Comparison of ENCODE assay signal across 10 cellular contexts in the genomic region with DNA sequence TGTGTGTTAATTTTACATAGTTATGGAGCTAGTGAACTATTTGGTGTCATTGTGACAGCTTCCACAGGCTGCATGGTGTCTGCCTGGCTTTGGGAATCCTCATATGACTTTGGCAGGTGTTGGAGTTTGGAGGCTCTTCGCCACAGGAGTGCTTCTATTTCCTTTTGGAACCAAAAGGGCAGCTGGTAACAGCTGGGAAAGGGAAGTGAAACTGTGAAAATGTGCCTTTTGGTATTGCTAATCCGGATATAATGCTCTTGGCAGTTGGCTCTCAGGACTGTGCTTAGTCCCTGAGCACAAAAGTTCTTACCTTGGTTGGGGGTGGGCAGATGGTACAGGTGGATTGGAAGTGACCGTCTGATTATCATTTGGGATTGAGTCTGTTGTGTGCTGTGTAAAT.
DNase-seq lines count a peak whose midpoint lies in the region; ATAC-seq lines count a peak whose summit lies in the region.
"Had no signal": no experiment of that assay in that cellular context is flagged by ENCODE, and none has a peak within 500 bp of the region (broad histone marks: within the 10 kb centered on the region; RNA-seq: fewer than 3 reads in every experiment).

No MANE protein-coding gene starts in this region.

- H3K27ac Mint-ChIP-seq in central memory CD8-positive, alpha-beta T cell (ENCODE audit: low read depth): peak overlapping the region; percentile 69
- peak overlapping the region in 1 of 2 donors; percentile 74 for H3K27ac Mint-ChIP-seq in stimulated activated naive CD8-positive, alpha-beta T cell treated with anti-CD3 and anti-CD28 coated beads, Interleukin-15, amount 100 ng/mL, for 72 hours

- ATAC-seq in GM18498 (IDR thresholded peaks at IDR 0.05; ENCODE audit: unreplicated experiment) (peak; percentile 64), GM21576 (IDR thresholded peaks at IDR 0.05; ENCODE audit: unreplicated experiment) (peak; percentile 47), HG03565 (IDR thresholded peaks at IDR 0.05; ENCODE audit: unreplicated experiment) (peak; percentile 61)
- no peak for ATAC-seq in central memory CD8-positive, alpha-beta T cell (replicated peaks; ENCODE audit: extremely low read depth, poor library complexity, severe bottlenecking)
- ATAC-seq in stimulated activated naive CD8-positive, alpha-beta T cell treated with anti-CD3 and anti-CD28 coated beads, Interleukin-15, amount 100 ng/mL, for 72 hours: no peak

- no peak overlapping the region for H3K4me3 Mint-ChIP-seq in central memory CD8-positive, alpha-beta T cell
- no peak overlapping the region for H3K4me3 Mint-ChIP-seq in stimulated activated naive CD8-positive, alpha-beta T cell treated with anti-CD3 and anti-CD28 coated beads, Interleukin-15, amount 100 ng/mL, for 72 hours

- DNase-seq in central memory CD8-positive, alpha-beta T cell (ENCODE audit: low spot score in 2 of 2): no peak
- no peak for DNase-seq in activated CD4-positive, alpha-beta T cell treated with anti-CD3 and anti-CD28 coated beads, Interleukin-2, amount 50 U/mL, for 4 hours
- DNase-seq in islet precursor cell (no peak), NCI-H345 treated with DMSO at 0.1 percent for 48 hours (lab: John Stamatoyannopoulos, UW; ENCODE audit: unreplicated experiment) (no peak)
- no peak for DNase-seq in stimulated activated naive CD8-positive, alpha-beta T cell treated with anti-CD3 and anti-CD28 coated beads, Interleukin-15, amount 100 ng/mL, for 72 hours
- DNase-seq: DND-41, NCI-H1694 treated with DMSO at 0.1 percent for 48 hours had no signal

- H3K4me1 Mint-ChIP-seq in central memory CD8-positive, alpha-beta T cell: peaks cover 15% of the 10 kb centered on the region
- peaks cover 14% of the 10 kb centered on the region for H3K4me1 Mint-ChIP-seq in stimulated activated naive CD8-positive, alpha-beta T cell treated with anti-CD3 and anti-CD28 coated beads, Interleukin-15, amount 100 ng/mL, for 72 hours

- H3K36me3 Mint-ChIP-seq in central memory CD8-positive, alpha-beta T cell (ENCODE audit: insufficient read depth): peaks cover 43% of the 10 kb centered on the region

- H3K27me3 Mint-ChIP-seq in central memory CD8-positive, alpha-beta T cell: no peaks in the 10 kb centered on the region
- H3K27me3 Mint-ChIP-seq in stimulated activated naive CD8-positive, alpha-beta T cell treated with anti-CD3 and anti-CD28 coated beads, Interleukin-15, amount 100 ng/mL, for 72 hours: no peaks in the 10 kb centered on the region

- no peaks in the 10 kb centered on the region for H3K9me3 Mint-ChIP-seq in central memory CD8-positive, alpha-beta T cell
- H3K9me3 Mint-ChIP-seq in stimulated activated naive CD8-positive, alpha-beta T cell treated with anti-CD3 and anti-CD28 coated beads, Interleukin-15, amount 100 ng/mL, for 72 hours: no peaks in the 10 kb centered on the region

Comparison
In these comparisons a context has a peak if more than half of its experiments do, and no peak if none do; other contexts are left out.
1. ATAC-seq: peak in GM18498 (single experiment), GM21576 (single experiment) and HG03565 (single experiment); none in central memory CD8-positive, alpha-beta T cell (single experiment) and stimulated activated naive CD8-positive, alpha-beta T cell treated with anti-CD3 and anti-CD28 coated beads, Interleukin-15, amount 100 ng/mL, for 72 hours (single experiment).